Comparison of ENCODE assay signal across 8 cellular contexts in genomic region chr3:197711973-197712707, GRCh38. TPM values are rescaled to one million over a fixed set of nuclear protein-coding genes. Genes with fewer than 3 reads are reported as not detected.
A peak's percentile ranks its signal among the peaks of the same experiment; 100 is the strongest.
DNase-seq lines count a peak whose midpoint lies in the region; ATAC-seq, FAIRE-seq and TF ChIP-seq lines count a peak whose summit lies in the region.

No MANE protein-coding gene starts in this region.

- peak overlapping the region; percentile 86 to 95 for H3K27ac ChIP-seq in A549
- H3K27ac ChIP-seq in Peyer's patch, result peak overlapping the region; percentile 79 to 91 (median 80)

- WGBS in A549 (ENCODE audit: missing lambda C conversion rate), result 5% methylated on average over 9 of the region's 9 CpGs

- DNase-seq in A549 (ENCODE audit: low read depth in 1 of 2, low spot score in 1 of 2) (peak; percentile 62 to 94), Peyer's patch (peak in 2 of 3 donors; percentile 93 to 96), fibroblast of mammary gland (ENCODE audit: low read depth) (peak; percentile 99)
- DNase-seq in activated T-helper 1 cell treated with anti-CD3 and anti-CD28 coated beads, Interleukin-2, amount 50 U/mL, for 16 hours (ENCODE audit: low read depth in 1 of 2, low spot score in 1 of 2), result peak; percentile 68 to 74
- peak; percentile 91 for DNase-seq in natural killer cell treated with Interleukin-12 subunit alpha and Interleukin-12 subunit beta and Interleukin-15 and Interleukin-18, amount 100 ng/mL, for 72 hours (ENCODE audit: low spot score)
- peak; percentile 85 for DNase-seq in stimulated activated naive B cell treated with anti-CD40 and anti-IgM and Interleukin-4, amounts not matched to agents 10 μg/mL and 1 μg/mL and 100 μg/mL, for 72 hours

- peak overlapping the region; percentile 79 for H3K4me2 ChIP-seq in A549

- ATAC-seq in A549 (peak; percentile 99 to 100), GM19025 (IDR thresholded peaks at IDR 0.05; ENCODE audit: low read depth, unreplicated experiment) (peak; percentile 85), HG03196 (IDR thresholded peaks at IDR 0.05; ENCODE audit: unreplicated experiment) (peak; percentile 87)
- peak; percentile 99 to 100 for ATAC-seq in natural killer cell treated with Interleukin-12 subunit alpha and Interleukin-12 subunit beta and Interleukin-15 and Interleukin-18, amount 100 ng/mL, for 72 hours
- peak; percentile 92 to 95 for ATAC-seq in stimulated activated naive B cell treated with anti-CD40 and anti-IgM and Interleukin-4, amounts not matched to agents 10 μg/mL and 1 μg/mL and 100 μg/mL, for 72 hours (replicated peaks)

- peak overlapping the region; percentile 87 to 95 for H3K27ac Mint-ChIP-seq in natural killer cell treated with Interleukin-12 subunit alpha and Interleukin-12 subunit beta and Interleukin-15 and Interleukin-18, amount 100 ng/mL, for 72 hours
- peak overlapping the region; percentile 98 for H3K27ac Mint-ChIP-seq in stimulated activated naive B cell treated with anti-CD40 and anti-IgM and Interleukin-4, amounts not matched to agents 10 μg/mL and 1 μg/mL and 100 μg/mL, for 72 hours

- TF ChIP-seq RAD21 in A549 (conservative IDR thresholded peaks at IDR 0.05 in 1 of 2, IDR thresholded peaks at IDR 0.05 in 1 of 2), result 0 out of 5 replicates have a peak, but pooled peaks of 1 of the 2 experiments have one; percentile 29

- TF ChIP-seq CTCF in A549 (IDR thresholded peaks at IDR 0.05), result no peak
- no peak for TF ChIP-seq CTCF in Peyer's patch (IDR thresholded peaks at IDR 0.05)
- TF ChIP-seq CTCF in fibroblast of mammary gland (conservative IDR thresholded peaks at IDR 0.05; ENCODE audit: control insufficient read depth, insufficient read depth, low read depth, low read length), result no peak

- peak in 1 of 2 experiments; percentile 62; a peak in 1 of 5 replicates for TF ChIP-seq EP300 in A549 (IDR thresholded peaks at IDR 0.05)

- no peaks in the 10 kb centered on the region for H3K27me3 Mint-ChIP-seq in natural killer cell treated with Interleukin-12 subunit alpha and Interleukin-12 subunit beta and Interleukin-15 and Interleukin-18, amount 100 ng/mL, for 72 hours
- no peaks in the 10 kb centered on the region for H3K27me3 Mint-ChIP-seq in stimulated activated naive B cell treated with anti-CD40 and anti-IgM and Interleukin-4, amounts not matched to agents 10 μg/mL and 1 μg/mL and 100 μg/mL, for 72 hours

- peaks cover 34% of the 10 kb centered on the region for H3K4me1 ChIP-seq in A549
- peaks cover 0 to 7% (median 2%) of the 10 kb centered on the region in 4 donors for H3K4me1 ChIP-seq in Peyer's patch

- no peaks in the 10 kb centered on the region for H3K27me3 ChIP-seq in Peyer's patch

- CTCF ChIA-PET in A549 (lab: Yijun Ruan, JAX), result interaction anchor here (1.2 to 1.5 kb wide), 3 partner anchors 9 to 25 kb away, joined by 3 to 5 read pairs (median 3); no protein-coding TSS in a partner anchor

- TF ChIP-seq POLR2A in A549 (IDR thresholded peaks at IDR 0.05; ENCODE audit: low read length), result no peak
- peak in 1 of 2 donors; percentile 38 for TF ChIP-seq POLR2A in Peyer's patch (IDR thresholded peaks at IDR 0.05)

- peak overlapping the region; percentile 86 for H3K4me3 Mint-ChIP-seq in natural killer cell treated with Interleukin-12 subunit alpha and Interleukin-12 subunit beta and Interleukin-15 and Interleukin-18, amount 100 ng/mL, for 72 hours
- peak overlapping the region; percentile 69 to 72 for H3K4me3 Mint-ChIP-seq in stimulated activated naive B cell treated with anti-CD40 and anti-IgM and Interleukin-4, amounts not matched to agents 10 μg/mL and 1 μg/mL and 100 μg/mL, for 72 hours

- peaks cover 14 to 24% of the 10 kb centered on the region in 2 donors for H3K4me1 Mint-ChIP-seq in natural killer cell treated with Interleukin-12 subunit alpha and Interleukin-12 subunit beta and Interleukin-15 and Interleukin-18, amount 100 ng/mL, for 72 hours (ENCODE audit: low read depth in 2 of 2)
- H3K4me1 Mint-ChIP-seq in stimulated activated naive B cell treated with anti-CD40 and anti-IgM and Interleukin-4, amounts not matched to agents 10 μg/mL and 1 μg/mL and 100 μg/mL, for 72 hours, result peaks cover 36 to 73% of the 10 kb centered on the region in 2 donors

- no peaks in the 10 kb centered on the region for H3K36me3 ChIP-seq in Peyer's patch

- H3K4me3 ChIP-seq in A549 (peak overlapping the region; percentile 32), Peyer's patch (peak overlapping the region in 3 of 4 donors; percentile 18 to 31 (median 30)), fibroblast of mammary gland (ENCODE audit: control insufficient read depth, low read depth, low read length) (peak overlapping the region; percentile 45)

- H3K9me3 Mint-ChIP-seq in natural killer cell treated with Interleukin-12 subunit alpha and Interleukin-12 subunit beta and Interleukin-15 and Interleukin-18, amount 100 ng/mL, for 72 hours, result no peaks in the 10 kb centered on the region
- no peaks in the 10 kb centered on the region for H3K9me3 Mint-ChIP-seq in stimulated activated naive B cell treated with anti-CD40 and anti-IgM and Interleukin-4, amounts not matched to agents 10 μg/mL and 1 μg/mL and 100 μg/mL, for 72 hours

- no peak for FAIRE-seq in A549 (lab: Jason Lieb, UNC)

- peaks cover 10% of the 10 kb centered on the region for H3K36me3 Mint-ChIP-seq in natural killer cell treated with Interleukin-12 subunit alpha and Interleukin-12 subunit beta and Interleukin-15 and Interleukin-18, amount 100 ng/mL, for 72 hours
- H3K36me3 Mint-ChIP-seq in stimulated activated naive B cell treated with anti-CD40 and anti-IgM and Interleukin-4, amounts not matched to agents 10 μg/mL and 1 μg/mL and 100 μg/mL, for 72 hours, result peaks cover 42 to 54% of the 10 kb centered on the region in 2 donors

- POLR2A ChIA-PET in A549 (lab: Yijun Ruan, JAX), result interaction anchor here (1.7 kb wide), 1 partner anchor 39 kb away, joined by 6 read pairs; no protein-coding TSS in a partner anchor

- H3K9me3 ChIP-seq in A549, result no peaks in the 10 kb centered on the region
- H3K9me3 ChIP-seq in Peyer's patch, result no peaks in the 10 kb centered on the region

TF ChIP-seq in A549, 52 proteins besides CTCF, POLR2A, EP300 and RAD21 (continues in another document):
- no peak for TF ChIP-seq FOSB (CRISPR knock-in tag; IDR thresholded peaks at IDR 0.05)
- TF ChIP-seq FOSL2 (IDR thresholded peaks at IDR 0.05), result peak; percentile 67; the same call in 1 of the 2 replicates
- TF ChIP-seq FOSL2 (CRISPR knock-in tag; IDR thresholded peaks at IDR 0.05), result peak; percentile 92
- no peak for TF ChIP-seq NFE2L2 (conservative IDR thresholded peaks at IDR 0.05; ENCODE audit: low read length)
- TF ChIP-seq GATA3 (IDR thresholded peaks at IDR 0.05; ENCODE audit: borderline replicate concordance), result peak; percentile 21; the same call in 1 of the 2 replicates
- TF ChIP-seq CHD2 (IDR thresholded peaks at IDR 0.05; ENCODE audit: low read length, partially characterized antibody), result no peak
- TF ChIP-seq KDM5A (IDR thresholded peaks at IDR 0.05), result no peak
- TF ChIP-seq HOXB13 (CRISPR knock-in tag; IDR thresholded peaks at IDR 0.05; ENCODE audit: low read depth), result no peak
- TF ChIP-seq, protein P1, sequence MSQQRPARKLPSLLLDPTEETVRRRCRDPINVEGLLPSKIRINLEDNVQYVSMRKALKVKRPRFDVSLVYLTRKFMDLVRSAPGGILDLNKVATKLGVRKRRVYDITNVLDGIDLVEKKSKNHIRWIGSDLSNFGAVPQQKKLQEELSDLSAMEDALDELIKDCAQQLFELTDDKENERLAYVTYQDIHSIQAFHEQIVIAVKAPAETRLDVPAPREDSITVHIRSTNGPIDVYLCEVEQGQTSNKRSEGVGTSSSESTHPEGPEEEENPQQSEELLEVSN (IDR thresholded peaks at IDR 0.05; ENCODE audit: borderline replicate concordance, low read depth), result no peak
- TF ChIP-seq JUNB (IDR thresholded peaks at IDR 0.05), result peak; percentile 70
- no peak for TF ChIP-seq EHMT2 (IDR thresholded peaks at IDR 0.05; ENCODE audit: low read depth)
- TF ChIP-seq CEBPB (IDR thresholded peaks at IDR 0.05), result peak in 1 of 2 experiments; percentile 26; a peak in 1 of 4 replicates
- TF ChIP-seq, protein P2, sequence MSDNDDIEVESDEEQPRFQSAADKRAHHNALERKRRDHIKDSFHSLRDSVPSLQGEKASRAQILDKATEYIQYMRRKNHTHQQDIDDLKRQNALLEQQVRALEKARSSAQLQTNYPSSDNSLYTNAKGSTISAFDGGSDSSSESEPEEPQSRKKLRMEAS (IDR thresholded peaks at IDR 0.05), result peak; percentile 58; the same call in 1 of the 2 replicates
- no peak for TF ChIP-seq RFX5 (IDR thresholded peaks at IDR 0.05)
- peak; percentile 33 to 50; a peak in 2 of 5 replicates for TF ChIP-seq JUN (IDR thresholded peaks at IDR 0.05)
- no peak for TF ChIP-seq MAZ (IDR thresholded peaks at IDR 0.05; ENCODE audit: borderline replicate concordance, low read depth, low read length)
- no peak for TF ChIP-seq HOXA7 (CRISPR knock-in tag; IDR thresholded peaks at IDR 0.05)

RNA-seq across cellular contexts. Expression of gene RUBCN, which starts 24.6 kb away (rescaled TPM):
- polyA plus RNA-seq in A549 (2011; rRNA removed) (8.0 and 8.2 TPM in 2 replicates), A549 (2017; fragmentation: RNase III; extraction: RNeasy Plus Mini Kit Qiagen cat#74134 plus additional on column Dnase treatment) (5.7 to 6.5 TPM (median 6.1 TPM) in 3 replicates)
- polyA plus RNA-seq in A549 (2012; cell fraction: cytosol; rRNA removed), result 5.3 and 8.0 TPM in 2 replicates
- 11.5 and 15.4 TPM in 2 replicates for polyA plus RNA-seq in A549 (2012; cell fraction: nucleus; rRNA removed)
- polyA minus RNA-seq in A549 (2011; rRNA and poly(A)+ RNA removed), result 13.2 and 16.6 TPM in 2 replicates
- total RNA-seq in Peyer's patch, result 100 to 1,000 TPM in 1 of 4 donors, 10 to 100 TPM in 3; 45.4 to 113 (median 48.2) TPM
- 10 to 100 TPM; 42.7 to 59.7 TPM for total RNA-seq in natural killer cell treated with Interleukin-12 subunit alpha and Interleukin-12 subunit beta and Interleukin-15 and Interleukin-18, amount 100 ng/mL, for 72 hours

RNA-seq across cellular contexts. Expression of gene FYTTD1, which starts 37.5 kb away (rescaled TPM):
- 24.8 and 37.3 TPM in 2 replicates for polyA plus RNA-seq in A549 (2011; rRNA removed)
- polyA plus RNA-seq in A549 (2012; cell fraction: cytosol; rRNA removed), result 4.9 and 5.8 TPM in 2 replicates
- polyA plus RNA-seq in A549 (2012; cell fraction: nucleus; rRNA removed), result 2.2 TPM in 2 replicates
- polyA plus RNA-seq in A549 (2017; fragmentation: RNase III; extraction: RNeasy Plus Mini Kit Qiagen cat#74134 plus additional on column Dnase treatment), result 19.8 to 22.2 TPM (median 20.9 TPM) in 3 replicates
- polyA minus RNA-seq in A549 (2011; rRNA and poly(A)+ RNA removed), result 11.0 and 11.3 TPM in 2 replicates
- 10 to 100 TPM; 15.4 to 62.7 (median 27.4) TPM for total RNA-seq in Peyer's patch
- total RNA-seq in natural killer cell treated with Interleukin-12 subunit alpha and Interleukin-12 subunit beta and Interleukin-15 and Interleukin-18, amount 100 ng/mL, for 72 hours, result 10 to 100 TPM; 36.0 to 66.1 TPM

Comparison
In these comparisons a context has a peak if more than half of its experiments do, and no peak if none do; other contexts are left out.
1. Peak in every context shown above with its lines: DNase-seq, ATAC-seq, H3K4me3 ChIP-seq and H3K27ac ChIP-seq.